ENCODE assay signal across 8 cellular contexts in the genomic region with DNA sequence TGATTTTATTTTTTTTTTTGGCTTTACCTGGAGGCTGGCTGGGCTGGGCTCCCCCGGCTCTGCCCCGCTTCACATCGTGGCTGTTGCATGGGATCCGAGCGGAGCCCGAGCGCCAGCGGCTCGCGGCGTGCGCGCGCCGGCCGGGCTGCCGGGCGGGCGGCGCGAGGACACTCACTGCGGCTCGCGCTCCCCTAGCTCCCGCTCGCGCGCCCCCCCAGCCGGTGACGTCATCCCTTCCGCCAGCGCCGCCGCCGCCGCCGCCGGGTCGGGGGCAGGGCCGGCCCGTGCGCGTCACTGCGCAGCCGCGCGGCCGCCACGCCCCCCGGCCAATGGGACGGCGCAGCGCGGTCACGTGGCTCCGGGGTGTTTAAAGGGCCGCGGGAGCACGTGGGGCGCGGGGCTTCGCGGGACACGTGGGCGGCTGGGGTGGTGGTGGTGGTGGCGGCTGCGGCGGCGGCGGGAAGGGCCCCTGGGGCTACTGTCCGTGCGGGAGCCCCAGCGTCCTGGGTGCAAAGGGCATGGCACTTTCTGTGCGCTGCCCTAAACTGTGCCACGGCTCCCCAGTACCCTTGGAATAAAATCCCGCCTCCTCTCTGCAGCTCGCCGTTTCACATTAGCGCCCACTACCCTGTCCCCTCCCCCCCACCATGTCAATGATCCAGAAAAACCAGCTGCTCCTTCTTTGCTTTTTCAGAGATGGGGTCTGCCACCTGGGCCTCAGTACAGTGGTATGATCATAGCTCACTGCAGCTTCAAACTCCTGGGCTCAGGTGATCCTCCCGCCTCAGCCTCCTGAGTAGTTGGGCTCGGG. TPM values are rescaled to one million over a fixed set of nuclear protein-coding genes. Genes with fewer than 3 reads are reported as not detected.
DNase-seq lines count a peak whose midpoint lies in the region; ATAC-seq and TF ChIP-seq lines count a peak whose summit lies in the region.

A gene (minus strand): TSS at position 176 of the 811 bp plus-strand sequence. CDS start 54,672 bp downstream, outside the sequence.

- H2AFZ ChIP-seq in Karpas-422 (ENCODE audit: low read length), result peak within 1 kb of the TSS; percentile 95; the same call in 1 of the 2 replicates

- H3K4me1 ChIP-seq in Karpas-422 (ENCODE audit: low read length), result peaks cover 20% of the 10 kb centered on the region
- H3K4me1 ChIP-seq in adrenal gland (replicated peaks in 1 of 2), result peaks cover 6% of the 10 kb centered on the region in 2 donors
- peaks cover 4 to 19% (median 6%) of the 10 kb centered on the region in 9 donors for H3K4me1 ChIP-seq in heart right ventricle
- peaks cover 7 to 14% of the 10 kb centered on the region in 2 donors for H3K4me1 ChIP-seq in thyroid gland

- H3K4me2 ChIP-seq in Karpas-422 (ENCODE audit: low read depth, low read length, poor library complexity, severe bottlenecking), result peak within 1 kb of the TSS; percentile 97

- ATAC-seq in heart right ventricle (peak; percentile 83 to 95 (median 86)), GM19463 (IDR thresholded peaks at IDR 0.05; ENCODE audit: unreplicated experiment) (no peak)

- intact Hi-C loops in adrenal gland (cut with DNase I) (loop anchor here in 1 of 2 donors (10.0 kb wide), 1 partner anchor 224 kb away; a partner anchor contains a TSS), heart right ventricle (cut with DNase I) (loop anchor here in 1 of 10 donors (10.0 kb wide), 1 partner anchor 614 kb away; no protein-coding TSS in a partner anchor), posterior vena cava (cut with DNase I) (no loop called here), thyroid gland (cut with DNase I) (no loop called here)

- DNase-seq in EH (ENCODE audit: low read depth), result peak; percentile 85
- DNase-seq in Karpas-422, result peak; percentile 96
- DNase-seq in T follicular helper cell (ENCODE audit: low read depth), result peak; percentile 46
- DNase-seq in adrenal gland, result peak; percentile 70 to 90 (median 80)
- DNase-seq in heart right ventricle, result peak; percentile 77 to 86
- DNase-seq in posterior vena cava (ENCODE audit: low spot score), result peak; percentile 94
- DNase-seq in thyroid gland, result peak; percentile 55

- TF ChIP-seq POLR2A in adrenal gland (IDR thresholded peaks at IDR 0.05) (peak in 1 of 2 donors; percentile 36), thyroid gland (IDR thresholded peaks at IDR 0.05) (no peak)

- WGBS in adrenal gland, 4 donors, result 5 to 16% (median 9%) methylated on average over 28 to 81 of the region's 81 CpGs
- WGBS in heart right ventricle, 2 donors, result 7 to 8% methylated on average over 62 to 81 of the region's 81 CpGs
- 18 to 33% methylated on average over 12 to 24 of the region's 81 CpGs for WGBS in thyroid gland, 2 donors

- no peaks in the 10 kb centered on the region for H3K36me3 ChIP-seq in Karpas-422 (ENCODE audit: insufficient read depth, low read length)
- no peaks in the 10 kb centered on the region for H3K36me3 ChIP-seq in adrenal gland (replicated peaks in 1 of 2)
- no peaks in the 10 kb centered on the region for H3K36me3 ChIP-seq in heart right ventricle
- H3K36me3 ChIP-seq in thyroid gland, result no peaks in the 10 kb centered on the region

- H3K9me3 ChIP-seq in Karpas-422 (ENCODE audit: low read length) (no peaks in the 10 kb centered on the region), adrenal gland (replicated peaks in 1 of 3) (no peaks in the 10 kb centered on the region), heart right ventricle (no peaks in the 10 kb centered on the region), thyroid gland (no peaks in the 10 kb centered on the region)

- no peaks in the 10 kb centered on the region for H3K9me2 ChIP-seq in Karpas-422 (replicated peaks; ENCODE audit: insufficient read depth, low read length)

- H3K4me3 ChIP-seq in Karpas-422 (ENCODE audit: low read length), result peak within 1 kb of the TSS; percentile 78
- H3K4me3 ChIP-seq in adrenal gland, result peak within 1 kb of the TSS in 1 of 4 donors; percentile 62
- peak within 1 kb of the TSS; percentile 25 to 77 (median 58) for H3K4me3 ChIP-seq in heart right ventricle
- peak within 1 kb of the TSS; percentile 25 to 34 (median 26) for H3K4me3 ChIP-seq in thyroid gland (replicated peaks in 1 of 3)

- TF ChIP-seq CTCF in adrenal gland (IDR thresholded peaks at IDR 0.05) (no peak), heart right ventricle (IDR thresholded peaks at IDR 0.05) (no peak), thyroid gland (IDR thresholded peaks at IDR 0.05) (no peak)

- H3K27ac ChIP-seq in Karpas-422 (ENCODE audit: low read length) (peak within 1 kb of the TSS; percentile 54), adrenal gland (peak within 1 kb of the TSS in 1 of 5 donors; percentile 17), heart right ventricle (no peak within 1 kb of the TSS), thyroid gland (no peak within 1 kb of the TSS)

- no peaks in the 10 kb centered on the region for H3K27me3 ChIP-seq in Karpas-422 (ENCODE audit: low read length)
- peaks cover 7% of the 10 kb centered on the region for H3K27me3 ChIP-seq in adrenal gland
- H3K27me3 ChIP-seq in heart right ventricle, result peaks cover 7 to 75% (median 45%) of the 10 kb centered on the region in 7 donors
- H3K27me3 ChIP-seq in thyroid gland, result peaks cover 7% of the 10 kb centered on the region

- H3K9ac ChIP-seq in Karpas-422 (ENCODE audit: low read length), result peak within 1 kb of the TSS; percentile 82

- H4K20me1 ChIP-seq in Karpas-422 (ENCODE audit: insufficient read depth, low read depth, low read length), result peaks cover 25% of the 10 kb centered on the region

- H3K79me2 ChIP-seq in Karpas-422 (ENCODE audit: low read length), result no peaks in the 10 kb centered on the region

RNA-seq across cellular contexts. Expression of the gene that starts here (rescaled TPM):
- total RNA-seq in Karpas-422 (2014; rRNA removed; shearing (Covaris generic); ENCODE audit: low replicate concordance), result 36.6 and 98.0 TPM in 2 replicates
- 100 to 1,000 TPM in 7 of 8 donors, 10 to 100 TPM in 1; 87.8 to 376 (median 216) TPM for total RNA-seq in adrenal gland
- polyA plus RNA-seq in adrenal gland, result 10 to 100 TPM in 2 of 3 donors, 1 to 10 TPM in 1; 8.8 to 36.7 (median 28.8) TPM
- total RNA-seq in heart right ventricle, result 10 to 100 TPM; 25.5 to 74.7 (median 33.1) TPM
- 10 to 100 TPM in 1 of 2 donors, 1 to 10 TPM in 1; 4.9 to 20.2 TPM for polyA plus RNA-seq in heart right ventricle
- total RNA-seq in posterior vena cava, result 100 to 1,000 TPM; 150 to 263 TPM
- 100 to 1,000 TPM; 182 to 387 (median 289) TPM for total RNA-seq in thyroid gland

Comparison
In these comparisons a context has a peak if more than half of its experiments do, and no peak if none do; other contexts are left out.
1. DNase-seq: peak in every context shown above with its lines; median percentile 96 in Karpas-422; 94 in posterior vena cava; 85 in EH; 82 in heart right ventricle; 80 in adrenal gland; 55 in thyroid gland; 46 in T follicular helper cell.